1 cellular context compared by ENCODE assay signal in genomic region chr6:128067446-128068109, GRCh38.
TF ChIP-seq lines count a peak whose summit lies in the region.

No MANE protein-coding gene starts in this region.

TF ChIP-seq in WTC11, 78 proteins besides CTCF, POLR2A, EP300 and RAD21 (continued from another document):
- TF ChIP-seq, protein P1, sequence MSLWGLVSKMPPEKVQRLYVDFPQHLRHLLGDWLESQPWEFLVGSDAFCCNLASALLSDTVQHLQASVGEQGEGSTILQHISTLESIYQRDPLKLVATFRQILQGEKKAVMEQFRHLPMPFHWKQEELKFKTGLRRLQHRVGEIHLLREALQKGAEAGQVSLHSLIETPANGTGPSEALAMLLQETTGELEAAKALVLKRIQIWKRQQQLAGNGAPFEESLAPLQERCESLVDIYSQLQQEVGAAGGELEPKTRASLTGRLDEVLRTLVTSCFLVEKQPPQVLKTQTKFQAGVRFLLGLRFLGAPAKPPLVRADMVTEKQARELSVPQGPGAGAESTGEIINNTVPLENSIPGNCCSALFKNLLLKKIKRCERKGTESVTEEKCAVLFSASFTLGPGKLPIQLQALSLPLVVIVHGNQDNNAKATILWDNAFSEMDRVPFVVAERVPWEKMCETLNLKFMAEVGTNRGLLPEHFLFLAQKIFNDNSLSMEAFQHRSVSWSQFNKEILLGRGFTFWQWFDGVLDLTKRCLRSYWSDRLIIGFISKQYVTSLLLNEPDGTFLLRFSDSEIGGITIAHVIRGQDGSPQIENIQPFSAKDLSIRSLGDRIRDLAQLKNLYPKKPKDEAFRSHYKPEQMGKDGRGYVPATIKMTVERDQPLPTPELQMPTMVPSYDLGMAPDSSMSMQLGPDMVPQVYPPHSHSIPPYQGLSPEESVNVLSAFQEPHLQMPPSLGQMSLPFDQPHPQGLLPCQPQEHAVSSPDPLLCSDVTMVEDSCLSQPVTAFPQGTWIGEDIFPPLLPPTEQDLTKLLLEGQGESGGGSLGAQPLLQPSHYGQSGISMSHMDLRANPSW (CRISPR knock-in tag; conservative IDR thresholded peaks at IDR 0.05; ENCODE audit: low read depth): no peak
- no peak for TF ChIP-seq ZBTB21 (CRISPR knock-in tag; IDR thresholded peaks at IDR 0.05; ENCODE audit: borderline replicate concordance)
- no peak for TF ChIP-seq ATF1 (CRISPR knock-in tag; IDR thresholded peaks at IDR 0.05)
- no peak for TF ChIP-seq RORB (CRISPR knock-in tag; IDR thresholded peaks at IDR 0.05)
- no peak for TF ChIP-seq ZNF281 (CRISPR knock-in tag; IDR thresholded peaks at IDR 0.05)
- TF ChIP-seq MXD4 (CRISPR knock-in tag; IDR thresholded peaks at IDR 0.05; ENCODE audit: borderline replicate concordance): no peak
- TF ChIP-seq ZNF263 (CRISPR knock-in tag; IDR thresholded peaks at IDR 0.05; ENCODE audit: low read depth): no peak
